Comparison of ENCODE assay signal across 22 cellular contexts in the genomic region with DNA sequence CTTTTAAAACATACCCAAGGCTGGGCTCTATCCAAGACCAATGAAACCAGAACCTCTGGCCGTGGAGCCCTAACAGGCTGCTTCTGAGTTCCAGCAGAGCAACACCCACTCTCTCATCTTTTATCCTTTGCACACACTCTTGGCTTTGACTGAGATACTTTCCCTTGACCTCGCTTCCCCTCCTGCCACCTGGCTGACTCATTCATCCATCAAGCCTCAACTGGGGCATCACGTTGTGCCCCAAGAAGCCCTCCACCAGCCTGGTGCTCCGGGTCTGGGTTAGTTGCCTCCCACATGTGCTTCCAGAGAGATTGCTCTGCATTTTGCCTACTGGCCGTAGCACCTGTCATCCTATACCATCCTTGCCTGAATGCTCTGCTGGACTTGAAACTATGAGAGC.
"Had no signal": no experiment of that assay in that cellular context is flagged by ENCODE, and none has a peak within 500 bp of the region (broad histone marks: within the 10 kb centered on the region; RNA-seq: fewer than 3 reads in every experiment).

No MANE protein-coding gene starts in this region.

- H3K4me3 ChIP-seq: breast epithelium, colonic mucosa, dorsolateral prefrontal cortex, esophagus squamous epithelium, gastroesophageal sphincter, sigmoid colon, tibial nerve had no signal

- ATAC-seq: activated CD8-positive, alpha-beta T cell treated with anti-CD3 and anti-CD28 coated beads for 36 hours; activated naive CD4-positive, alpha-beta T cell treated with anti-CD3 and anti-CD28 coated beads, Interleukin-2, amount 50 U/mL, for 72 hours; effector memory CD8-positive, alpha-beta T cell; gastroesophageal sphincter; T-helper 17 cell had no signal

- DNase-seq: activated CD4-positive, alpha-beta T cell treated with anti-CD3 and anti-CD28 coated beads, Interleukin-2, amount 10 ng/mL, durations not matched to agents 7 days and 5 days; activated CD8-positive, alpha-beta T cell treated with anti-CD3 and anti-CD28 coated beads for 36 hours; activated gamma-delta T cell; colonic mucosa; dorsolateral prefrontal cortex; effector memory CD8-positive, alpha-beta T cell; esophagus squamous epithelium; head of caudate nucleus; hypothalamus; occipital lobe; posterior cingulate gyrus; retina; sigmoid colon; stimulated activated CD4-positive, alpha-beta T cell treated with anti-CD3 and anti-CD28 coated beads, Interleukin-2, amount 100 ng/mL, for 48 hours; stimulated activated naive CD4-positive, alpha-beta T cell treated with Interleukin-2 at 50 U/mL for 16 hours; substantia nigra; SW 1271; T-helper 17 cell had no signal

- H3K36me3 ChIP-seq: breast epithelium, colonic mucosa, esophagus squamous epithelium, gastroesophageal sphincter, sigmoid colon, tibial nerve had no signal

- H3K27ac ChIP-seq: breast epithelium, colonic mucosa, gastroesophageal sphincter, sigmoid colon, tibial nerve had no signal

- H3K4me1 ChIP-seq: breast epithelium, colonic mucosa, sigmoid colon had no signal

- H3K9me3 ChIP-seq: breast epithelium, colonic mucosa, esophagus squamous epithelium, gastroesophageal sphincter, sigmoid colon, tibial nerve had no signal

- H3K27me3 ChIP-seq: breast epithelium, colonic mucosa, dorsolateral prefrontal cortex, esophagus squamous epithelium, gastroesophageal sphincter, sigmoid colon, tibial nerve had no signal
